In the genomic region with DNA sequence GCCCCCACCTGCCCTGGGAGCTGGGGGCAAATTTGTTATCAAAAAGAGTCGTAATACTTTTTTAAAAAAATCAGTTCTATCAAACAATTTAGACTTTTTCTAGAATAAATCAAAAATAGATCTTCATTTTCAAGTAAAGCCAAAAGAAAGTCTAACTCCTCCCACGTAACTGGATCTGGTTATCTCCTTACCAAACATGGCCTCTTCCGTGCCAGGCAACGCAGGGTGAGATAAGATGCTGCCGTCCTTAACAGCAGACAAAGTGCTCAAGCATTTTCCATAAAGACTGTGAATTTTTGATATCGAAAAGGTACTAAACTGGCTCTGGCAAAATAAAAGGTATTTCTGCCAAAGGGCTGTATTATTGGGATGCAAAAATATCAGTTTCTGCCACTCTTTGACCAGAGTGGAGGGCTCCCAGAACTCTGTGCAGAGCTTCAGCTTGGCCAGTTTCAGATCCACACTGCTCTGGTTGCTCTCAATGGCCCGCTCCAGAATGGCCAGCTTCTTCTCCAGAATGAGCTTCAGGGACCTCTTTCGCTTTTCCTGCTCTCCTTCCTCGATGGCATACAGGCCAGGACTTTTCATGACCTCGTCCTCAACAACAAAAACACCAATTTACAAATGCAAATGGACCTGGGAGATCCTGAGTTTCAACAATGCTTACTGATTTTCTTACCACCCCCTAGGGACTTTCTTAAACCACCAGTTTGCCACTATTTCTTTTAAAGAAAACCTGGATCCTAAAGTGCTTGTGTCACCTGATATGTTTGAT, we compare ENCODE assay signal across 14 cellular contexts. TPM values are rescaled to one million over a fixed set of nuclear protein-coding genes. Genes with fewer than 3 reads are reported as not detected.
DNase-seq lines count a peak whose midpoint lies in the region; ATAC-seq and TF ChIP-seq lines count a peak whose summit lies in the region.
"Had no signal": no experiment of that assay in that cellular context is flagged by ENCODE, and none has a peak within 500 bp of the region (broad histone marks: within the 10 kb centered on the region; RNA-seq: fewer than 3 reads in every experiment).

No MANE protein-coding gene starts in this region.

- H3K27me3 ChIP-seq in ascending aorta (no peaks in the 10 kb centered on the region), iPS-15b (ENCODE audit: control insufficient read depth, insufficient read depth, low read length) (no peaks in the 10 kb centered on the region), testis (no peaks in the 10 kb centered on the region), Caco-2 (replicated peaks; ENCODE audit: control insufficient read depth, insufficient read depth, low read length) (no peaks in the 10 kb centered on the region)
- H3K27me3 ChIP-seq: thyroid gland had no signal

- no peak for ATAC-seq in activated CD4-positive, alpha-beta T cell treated with anti-CD3 and anti-CD28 coated beads for 36 hours
- no peak for ATAC-seq in GM21619 (IDR thresholded peaks at IDR 0.05; ENCODE audit: unreplicated experiment)

- H3K9me3 ChIP-seq in ascending aorta (no peaks in the 10 kb centered on the region), iPS-15b (ENCODE audit: control insufficient read depth, insufficient read depth, low read length) (no peaks in the 10 kb centered on the region), testis (no peaks in the 10 kb centered on the region), Caco-2 (no peaks in the 10 kb centered on the region)
- H3K9me3 ChIP-seq: thyroid gland had no signal

- H3K36me3 ChIP-seq in ascending aorta (peaks cover 11 to 23% of the 10 kb centered on the region in 2 donors), iPS-15b (ENCODE audit: control insufficient read depth, insufficient read depth, low read length) (no peaks in the 10 kb centered on the region), testis (ENCODE audit: low read depth, missing control alignments) (no peaks in the 10 kb centered on the region), Caco-2 (ENCODE audit: control insufficient read depth, insufficient read depth, low read length) (no peaks in the 10 kb centered on the region; the same call in 1 of the 2 replicates)

- no peak for TF ChIP-seq POLR2A in testis (IDR thresholded peaks at IDR 0.05)

- no peak for DNase-seq in activated CD4-positive, alpha-beta T cell treated with anti-CD3 and anti-CD28 coated beads for 36 hours
- DNase-seq in activated CD4-positive, alpha-beta T cell treated with anti-CD3 and anti-CD28 coated beads, Interleukin-2, amount 50 U/mL, for 4 hours, result no peak
- no peak for DNase-seq in ascending aorta (ENCODE audit: low spot score in 2 of 2)
- DNase-seq in testis, result peak; percentile 67
- no peak for DNase-seq in Caco-2
- no peak for DNase-seq in activated CD4-positive, alpha-beta memory T cell treated with anti-CD3 and anti-CD28 coated beads for 36 hours
- DNase-seq: foreskin fibroblast; islet precursor cell; NCI-H774; stimulated activated CD4-positive, alpha-beta T cell treated with anti-CD3 and anti-CD28 coated beads, Interleukin-15, amount 100 ng/mL, for 24 hours; thyroid gland had no signal

- H3K36me3 Mint-ChIP-seq in activated CD4-positive, alpha-beta T cell treated with anti-CD3 and anti-CD28 coated beads for 36 hours (ENCODE audit: low read depth), result peaks cover 30% of the 10 kb centered on the region
- peaks cover 22% of the 10 kb centered on the region for H3K36me3 Mint-ChIP-seq in Caco-2 (ENCODE audit: insufficient read depth, unreplicated experiment)
- H3K36me3 Mint-ChIP-seq in activated CD4-positive, alpha-beta memory T cell treated with anti-CD3 and anti-CD28 coated beads for 36 hours, result peaks cover 21% of the 10 kb centered on the region

- H3K4me3 ChIP-seq in ascending aorta (no peak overlapping the region), iPS-15b (ENCODE audit: low read depth, low read length) (peak overlapping the region; percentile 16), testis (no peak overlapping the region), Caco-2 (ENCODE audit: low read depth, low read length) (no peak overlapping the region)
- H3K4me3 ChIP-seq: thyroid gland had no signal

- H3K27me3 Mint-ChIP-seq in activated CD4-positive, alpha-beta T cell treated with anti-CD3 and anti-CD28 coated beads for 36 hours, result no peaks in the 10 kb centered on the region
- no peaks in the 10 kb centered on the region for H3K27me3 Mint-ChIP-seq in Caco-2 (ENCODE audit: insufficient read depth, unreplicated experiment)
- no peaks in the 10 kb centered on the region for H3K27me3 Mint-ChIP-seq in activated CD4-positive, alpha-beta memory T cell treated with anti-CD3 and anti-CD28 coated beads for 36 hours

- peak overlapping the region; percentile 13 for H3K27ac Mint-ChIP-seq in activated CD4-positive, alpha-beta T cell treated with anti-CD3 and anti-CD28 coated beads for 36 hours
- H3K27ac Mint-ChIP-seq in Caco-2 (ENCODE audit: unreplicated experiment), result no peak overlapping the region
- no peak overlapping the region for H3K27ac Mint-ChIP-seq in activated CD4-positive, alpha-beta memory T cell treated with anti-CD3 and anti-CD28 coated beads for 36 hours

- peak overlapping the region; percentile 37 to 40 for H3K27ac ChIP-seq in ascending aorta
- H3K27ac ChIP-seq in testis, result peak overlapping the region in 1 of 2 donors; percentile 60

- H3K4me1 ChIP-seq in ascending aorta (peaks cover 0 to 14% of the 10 kb centered on the region in 2 donors), iPS-15b (ENCODE audit: control insufficient read depth, insufficient read depth, low read length) (peaks cover 35% of the 10 kb centered on the region), testis (peaks cover 11% of the 10 kb centered on the region), Caco-2 (no peaks in the 10 kb centered on the region)

- POLR2A ChIA-PET in activated CD4-positive, alpha-beta T cell treated with anti-CD3 and anti-CD28 coated beads for 36 hours (lab: Charles Lee), result interaction anchor here (0.7 kb wide), 1 partner anchor 534 kb away, joined by 4 read pairs; no protein-coding TSS in a partner anchor
- POLR2A ChIA-PET in Caco-2 (lab: Charles Lee), result interaction anchor here (0.9 kb wide), 2 partner anchors 81 to 395 kb away, joined by 3 to 5 read pairs; no protein-coding TSS in a partner anchor
- POLR2A ChIA-PET in activated CD4-positive, alpha-beta memory T cell treated with anti-CD3 and anti-CD28 coated beads for 36 hours (lab: Charles Lee), result no interaction called here

- CTCF ChIA-PET in activated CD4-positive, alpha-beta T cell treated with anti-CD3 and anti-CD28 coated beads for 36 hours (lab: Charles Lee), result interaction anchor here (0.6 to 2.7 kb wide), 5 partner anchors 14 to 394 kb away, joined by 3 to 16 read pairs (median 4); no protein-coding TSS in a partner anchor
- CTCF ChIA-PET in Caco-2 (lab: Charles Lee), result interaction anchor here (0.5 to 1.4 kb wide), 4 partner anchors 81 to 456 kb away, joined by 3 to 6 read pairs (median 3); no protein-coding TSS in a partner anchor
- CTCF ChIA-PET in activated CD4-positive, alpha-beta memory T cell treated with anti-CD3 and anti-CD28 coated beads for 36 hours (lab: Charles Lee), result interaction anchor here (2.0 to 2.5 kb wide), 2 partner anchors 216 to 395 kb away, joined by 6 to 17 read pairs; no protein-coding TSS in a partner anchor

- peaks cover 2% of the 10 kb centered on the region for H3K9me3 Mint-ChIP-seq in activated CD4-positive, alpha-beta T cell treated with anti-CD3 and anti-CD28 coated beads for 36 hours (ENCODE audit: low read depth)
- no peaks in the 10 kb centered on the region for H3K9me3 Mint-ChIP-seq in Caco-2 (ENCODE audit: unreplicated experiment)
- no peaks in the 10 kb centered on the region for H3K9me3 Mint-ChIP-seq in activated CD4-positive, alpha-beta memory T cell treated with anti-CD3 and anti-CD28 coated beads for 36 hours

- intact Hi-C loops in activated CD4-positive, alpha-beta T cell treated with anti-CD3 and anti-CD28 coated beads for 36 hours (cut with DNase I, micrococcal nuclease), result loop anchor here in 1 of 2 experiments (5.0 kb wide), 2 partner anchors 215 to 395 kb away; no protein-coding TSS in a partner anchor
- intact Hi-C loops in ascending aorta (cut with DNase I), result loop anchor here (2.0 to 5.0 kb wide), 3 partner anchors 45 to 394 kb away; partner anchors contain the start of gene PSMC1
- intact Hi-C loops in testis (cut with DNase I; ENCODE audit: low total_unique reads), result no loop called here
- intact Hi-C loops in Caco-2 (cut with micrococcal nuclease; ENCODE audit: unreplicated experiment), result loop anchor here (10.0 kb wide), 1 partner anchor 292 kb away; no protein-coding TSS in a partner anchor
- intact Hi-C loops in activated CD4-positive, alpha-beta memory T cell treated with anti-CD3 and anti-CD28 coated beads for 36 hours (cut with micrococcal nuclease), result loop anchor here (5.0 kb wide), 1 partner anchor 395 kb away; no protein-coding TSS in a partner anchor

- peak overlapping the region; percentile 50 for H3K9ac ChIP-seq in iPS-15b (ENCODE audit: low read depth, low read length)

- peaks cover 9% of the 10 kb centered on the region for H3K4me1 Mint-ChIP-seq in activated CD4-positive, alpha-beta T cell treated with anti-CD3 and anti-CD28 coated beads for 36 hours
- no peaks in the 10 kb centered on the region for H3K4me1 Mint-ChIP-seq in Caco-2 (ENCODE audit: low read depth, unreplicated experiment)
- peaks cover 10% of the 10 kb centered on the region for H3K4me1 Mint-ChIP-seq in activated CD4-positive, alpha-beta memory T cell treated with anti-CD3 and anti-CD28 coated beads for 36 hours (ENCODE audit: low read depth)

- no TSS peak for BruUV-seq in Caco-2 (replicated peaks; lab: Mats Ljungman, UMichigan)

- WGBS in testis, 2 donors, result 56 to 74% methylated on average over 10 of the region's 10 CpGs

- no peak overlapping the region for H3K4me3 Mint-ChIP-seq in activated CD4-positive, alpha-beta T cell treated with anti-CD3 and anti-CD28 coated beads for 36 hours
- no peak overlapping the region for H3K4me3 Mint-ChIP-seq in Caco-2 (ENCODE audit: unreplicated experiment)
- no peak overlapping the region for H3K4me3 Mint-ChIP-seq in activated CD4-positive, alpha-beta memory T cell treated with anti-CD3 and anti-CD28 coated beads for 36 hours
- H3K4me3 Mint-ChIP-seq: CD14-positive monocyte had no signal

- TF ChIP-seq CTCF in ascending aorta (IDR thresholded peaks at IDR 0.05) (no peak), testis (IDR thresholded peaks at IDR 0.05) (no peak), Caco-2 (IDR thresholded peaks at IDR 0.05; ENCODE audit: insufficient read depth in 1 of 2, low read depth in 1 of 2, low read length in 1 of 2, severe bottlenecking in 1 of 2, unreplicated experiment in 1 of 2) (no peak)

RNA-seq across cellular contexts. Expression of gene NRDE2, which starts 29.0 kb away (rescaled TPM):
- total RNA-seq in activated CD4-positive, alpha-beta T cell treated with anti-CD3 and anti-CD28 coated beads for 36 hours, result 10 to 100 TPM; 22.8 to 25.3 TPM
- total RNA-seq in ascending aorta (9.2 TPM), testis (10 to 100 TPM; 31.3 to 34.8 TPM), Caco-2 (2022) (17.1 and 18.0 TPM in 2 replicates)
- 16.7 TPM for polyA plus RNA-seq in testis (ENCODE audit: insufficient read depth, low read depth, low replicate concordance)
- 10 to 100 TPM; 18.9 to 24.8 TPM for total RNA-seq in activated CD4-positive, alpha-beta memory T cell treated with anti-CD3 and anti-CD28 coated beads for 36 hours

RNA-seq across cellular contexts. Expression of gene PSMC1, which starts 46.4 kb away (rescaled TPM):
- 100 to 1,000 TPM in 1 of 2 experiments, 10 to 100 TPM in 1; 77.3 to 127 TPM for total RNA-seq in activated CD4-positive, alpha-beta T cell treated with anti-CD3 and anti-CD28 coated beads for 36 hours
- total RNA-seq in ascending aorta (93.2 TPM), testis (100 to 1,000 TPM; 111 to 133 TPM), Caco-2 (2022) (101 TPM in 2 replicates)
- polyA plus RNA-seq in testis (ENCODE audit: insufficient read depth, low read depth, low replicate concordance), result 300 TPM
- total RNA-seq in activated CD4-positive, alpha-beta memory T cell treated with anti-CD3 and anti-CD28 coated beads for 36 hours, result 100 to 1,000 TPM; 107 to 108 TPM
